28 cellular contexts compared by ENCODE assay signal in the genomic region with DNA sequence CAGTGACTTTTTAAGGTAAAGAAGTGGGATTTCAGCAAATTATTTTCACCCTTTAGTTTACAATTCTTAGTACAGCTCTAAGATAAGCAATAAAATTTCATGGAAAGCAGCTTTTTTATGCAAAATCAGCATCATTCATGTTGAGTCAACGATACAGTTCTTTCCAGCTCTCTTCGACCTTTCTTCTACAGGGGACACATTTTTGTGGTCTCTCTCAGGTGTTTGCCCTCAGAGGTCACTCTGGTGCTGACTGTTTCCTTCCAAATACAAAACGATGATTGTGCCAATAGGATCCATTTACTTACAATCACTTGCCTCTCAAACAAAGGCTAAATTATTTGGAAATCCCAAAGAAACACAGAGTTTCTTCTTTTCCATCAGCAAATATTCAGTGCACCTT.
"Had no signal": no experiment of that assay in that cellular context is flagged by ENCODE, and none has a peak within 500 bp of the region (broad histone marks: within the 10 kb centered on the region; RNA-seq: fewer than 3 reads in every experiment).

No MANE protein-coding gene starts in this region.

- DNase-seq: activated CD4-positive, alpha-beta T cell treated with anti-CD3 and anti-CD28 coated beads for 48 hours; activated CD4-positive, alpha-beta T cell treated with anti-CD3 and anti-CD28 coated beads, Interleukin-2, amount 50 U/mL, for 48 hours; activated CD8-positive, alpha-beta memory T cell treated with anti-CD3 and anti-CD28 coated beads for 24 hours; activated effector memory CD4-positive, alpha-beta T cell treated with Interleukin-2 at 50 U/mL for 16 hours; activated naive CD4-positive, alpha-beta T cell treated with Interleukin-2 at 50 U/mL for 16 hours; adrenal gland; aorta; cortex of kidney; effector memory CD8-positive, alpha-beta T cell; foreskin melanocyte; heart right ventricle; naive thymus-derived CD8-positive, alpha-beta T cell; nucleus accumbens; pancreas; sigmoid colon; small intestine; stimulated activated CD4-positive, alpha-beta T cell treated with anti-CD3 and anti-CD28 coated beads, Interleukin-4, amount 100 ng/mL, for 4 hours; stimulated activated CD8-positive, alpha-beta memory T cell treated with anti-CD3 and anti-CD28 coated beads, Interleukin-4, amount 100 ng/mL, for 48 hours; stimulated activated naive B cell treated with anti-CD40 and anti-IgM and Interleukin-4, amounts not matched to agents 10 μg/mL and 1 μg/mL and 100 μg/mL, for 72 hours; T1000; WERI-Rb-1 had no signal

- ATAC-seq: activated CD4-positive, CD25-positive, alpha-beta regulatory T cell treated with anti-CD3 and anti-CD28 coated beads, Interleukin-2, amount 50 U/mL, for 24 hours; effector memory CD8-positive, alpha-beta T cell; heart right ventricle; naive thymus-derived CD8-positive, alpha-beta T cell; pancreas; stimulated activated naive B cell treated with anti-CD40 and anti-IgM and Interleukin-4, amounts not matched to agents 10 μg/mL and 1 μg/mL and 100 μg/mL, for 72 hours had no signal

- H3K4me1 Mint-ChIP-seq: memory B cell; naive thymus-derived CD8-positive, alpha-beta T cell; stimulated activated naive B cell treated with anti-CD40 and anti-IgM and Interleukin-4, amounts not matched to agents 10 μg/mL and 1 μg/mL and 100 μg/mL, for 72 hours had no signal

- H3K9me3 Mint-ChIP-seq: effector memory CD8-positive, alpha-beta T cell; memory B cell had no signal

- H3K4me3 Mint-ChIP-seq: activated naive CD8-positive, alpha-beta T cell; brain; effector memory CD8-positive, alpha-beta T cell; memory B cell; naive thymus-derived CD8-positive, alpha-beta T cell; neural crest cell; stimulated activated naive B cell treated with anti-CD40 and anti-IgM and Interleukin-4, amounts not matched to agents 10 μg/mL and 1 μg/mL and 100 μg/mL, for 72 hours had no signal

- H3K4me3 ChIP-seq: adrenal gland, heart right ventricle, pancreas, prostate gland, sigmoid colon, tibial nerve had no signal

- H3K36me3 Mint-ChIP-seq: activated naive CD8-positive, alpha-beta T cell; brain; memory B cell; stimulated activated naive B cell treated with anti-CD40 and anti-IgM and Interleukin-4, amounts not matched to agents 10 μg/mL and 1 μg/mL and 100 μg/mL, for 72 hours had no signal

- H3K27ac Mint-ChIP-seq: activated naive CD8-positive, alpha-beta T cell; brain; effector memory CD8-positive, alpha-beta T cell; memory B cell; naive thymus-derived CD8-positive, alpha-beta T cell; stimulated activated naive B cell treated with anti-CD40 and anti-IgM and Interleukin-4, amounts not matched to agents 10 μg/mL and 1 μg/mL and 100 μg/mL, for 72 hours had no signal

- H3K27me3 Mint-ChIP-seq: activated naive CD8-positive, alpha-beta T cell; naive thymus-derived CD8-positive, alpha-beta T cell; stimulated activated naive B cell treated with anti-CD40 and anti-IgM and Interleukin-4, amounts not matched to agents 10 μg/mL and 1 μg/mL and 100 μg/mL, for 72 hours had no signal
